Comparison of ENCODE assay signal across 19 cellular contexts in the genomic region with DNA sequence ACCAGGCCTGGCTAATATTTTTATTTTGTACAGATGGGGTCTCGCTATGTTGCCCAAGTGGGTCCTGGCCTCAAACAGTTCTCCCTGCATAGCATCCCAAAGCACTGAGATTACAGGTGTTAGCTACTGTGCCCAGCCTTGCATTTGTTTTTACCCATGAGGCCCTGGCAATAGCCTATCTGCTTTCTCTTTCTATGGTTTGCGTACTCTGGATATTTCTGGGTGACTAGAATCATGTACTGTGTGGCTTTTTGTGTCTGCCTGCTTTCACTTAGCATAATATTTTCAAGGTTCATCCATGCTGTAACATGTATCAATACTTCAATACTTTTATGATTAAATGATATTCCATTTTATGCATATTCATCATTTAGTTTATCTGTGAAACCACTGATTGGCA.
DNase-seq lines count a peak whose midpoint lies in the region; ATAC-seq and TF ChIP-seq lines count a peak whose summit lies in the region.
"Had no signal": no experiment of that assay in that cellular context is flagged by ENCODE, and none has a peak within 500 bp of the region (broad histone marks: within the 10 kb centered on the region; RNA-seq: fewer than 3 reads in every experiment).

No MANE protein-coding gene starts in this region.

- no peak overlapping the region for H2AFZ ChIP-seq in MM.1S (ENCODE audit: low read length)
- H2AFZ ChIP-seq: parathyroid adenoma had no signal

- no peak overlapping the region for H3K27ac Mint-ChIP-seq in activated T-cell treated with anti-CD3 and anti-CD28 coated beads, Interleukin-2, amount 50 U/mL, for 24 hours
- H3K27ac Mint-ChIP-seq: IgD-negative memory B cell, T-helper 17 cell had no signal

- H3K4me3 Mint-ChIP-seq in activated T-cell treated with anti-CD3 and anti-CD28 coated beads, Interleukin-2, amount 50 U/mL, for 24 hours, result no peak overlapping the region
- H3K4me3 Mint-ChIP-seq: IgD-negative memory B cell, T-helper 17 cell had no signal

- H3F3A ChIP-seq in MM.1S (ENCODE audit: insufficient read depth, low read length), result no peaks in the 10 kb centered on the region

- WGBS in transverse colon (ENCODE audit: low coverage in 1 of 2), 2 donors, result 40% methylated on average over 2 of the region's 2 CpGs; no CpG with 5 or more reads in 1 of the 2 donors

- H3K4me3 ChIP-seq in MM.1S (ENCODE audit: low read length), result no peak overlapping the region
- H3K4me3 ChIP-seq in transverse colon, result no peak overlapping the region
- H3K4me3 ChIP-seq: cardiac muscle cell, testis had no signal

- peak overlapping the region; percentile 8; the same call in 1 of the 2 replicates for H3K4me2 ChIP-seq in MM.1S (ENCODE audit: low read depth, low read length)

- DNase-seq in MM.1S (peak; percentile 10), NCI-H748 treated with DMSO at 0.1 percent for 48 hours (lab: John Stamatoyannopoulos, UW) (no peak), islet precursor cell (no peak), transverse colon (no peak)
- no peak for DNase-seq in activated T-cell treated with anti-CD3 and anti-CD28 coated beads, Interleukin-2, amount 50 U/mL, for 24 hours
- DNase-seq: activated CD4-positive, CD25-positive, alpha-beta regulatory T cell; DND-41; glutamatergic neuron; NCI-H2029; NCI-H510A; SHP77; T-helper 17 cell; testis had no signal

- intact Hi-C loops in transverse colon (cut with DNase I; ENCODE audit: low total_unique reads), result no loop called here

- no peaks in the 10 kb centered on the region for H3K9me2 ChIP-seq in MM.1S (replicated peaks; ENCODE audit: insufficient read depth, low read length)

- ATAC-seq in GM18858 (IDR thresholded peaks at IDR 0.05; ENCODE audit: unreplicated experiment) (peak; percentile 42), GM21717 (IDR thresholded peaks at IDR 0.05; ENCODE audit: unreplicated experiment) (peak; percentile 76), HG03066 (IDR thresholded peaks at IDR 0.05; ENCODE audit: low read depth, unreplicated experiment) (peak; percentile 74)
- ATAC-seq: T-helper 17 cell had no signal

- TF ChIP-seq EP300 in transverse colon (IDR thresholded peaks at IDR 0.05; ENCODE audit: low read depth), result no peak

- no peak for TF ChIP-seq CTCF in MM.1S (IDR thresholded peaks at IDR 0.05; ENCODE audit: low read length)
- TF ChIP-seq CTCF in transverse colon (IDR thresholded peaks at IDR 0.05), result no peak

- H3K4me1 ChIP-seq in MM.1S (ENCODE audit: low read length) (no peaks in the 10 kb centered on the region), transverse colon (no peaks in the 10 kb centered on the region)
- H3K4me1 ChIP-seq: parathyroid adenoma, testis had no signal

- H3K27me3 ChIP-seq in MM.1S (replicated peaks; ENCODE audit: insufficient read depth, low read length) (no peaks in the 10 kb centered on the region), transverse colon (no peaks in the 10 kb centered on the region)
- H3K27me3 ChIP-seq: cardiac muscle cell, testis had no signal

- H3K9me3 ChIP-seq in MM.1S (replicated peaks; ENCODE audit: insufficient read depth, low read length) (no peaks in the 10 kb centered on the region), transverse colon (no peaks in the 10 kb centered on the region)
- H3K9me3 ChIP-seq: testis had no signal

- H3K27ac ChIP-seq in MM.1S (ENCODE audit: low read length) (no peak overlapping the region), transverse colon (no peak overlapping the region)
- H3K27ac ChIP-seq: cardiac muscle cell, parathyroid adenoma, testis had no signal

- H4K20me1 ChIP-seq in MM.1S (ENCODE audit: insufficient read depth, low read length), result no peaks in the 10 kb centered on the region

- H3K36me3 ChIP-seq in MM.1S (replicated peaks; ENCODE audit: insufficient read depth, low read length), result no peaks in the 10 kb centered on the region
- no peaks in the 10 kb centered on the region for H3K36me3 ChIP-seq in transverse colon
- H3K36me3 ChIP-seq: cardiac muscle cell had no signal

- TF ChIP-seq POLR2A in transverse colon (IDR thresholded peaks at IDR 0.05), result no peak

- peaks cover 8% of the 10 kb centered on the region for H3K9me3 Mint-ChIP-seq in activated T-cell treated with anti-CD3 and anti-CD28 coated beads, Interleukin-2, amount 50 U/mL, for 24 hours

- H3K9ac ChIP-seq in MM.1S (ENCODE audit: low read length), result no peak overlapping the region
- H3K9ac ChIP-seq: parathyroid adenoma had no signal

- no peaks in the 10 kb centered on the region for H3K27me3 Mint-ChIP-seq in activated T-cell treated with anti-CD3 and anti-CD28 coated beads, Interleukin-2, amount 50 U/mL, for 24 hours
- H3K27me3 Mint-ChIP-seq: IgD-negative memory B cell, T-helper 17 cell had no signal

- H3K79me2 ChIP-seq in MM.1S (ENCODE audit: low read length), result no peaks in the 10 kb centered on the region
- H3K79me2 ChIP-seq: parathyroid adenoma had no signal

- in situ Hi-C loops in transverse colon (cut with MboI; ENCODE audit: low pct_ligation_motif_present in 1 of 4, low pct_unique_long_range_greater_than_20kb in 1 of 4, low sequenced_read_pairs in 3 of 4), result no loop called here

- no peaks in the 10 kb centered on the region for H3K36me3 Mint-ChIP-seq in activated T-cell treated with anti-CD3 and anti-CD28 coated beads, Interleukin-2, amount 50 U/mL, for 24 hours (ENCODE audit: low read depth)
- H3K36me3 Mint-ChIP-seq: IgD-negative memory B cell had no signal

- H3K4me1 Mint-ChIP-seq in activated T-cell treated with anti-CD3 and anti-CD28 coated beads, Interleukin-2, amount 50 U/mL, for 24 hours (ENCODE audit: low read depth), result no peaks in the 10 kb centered on the region
- H3K4me1 Mint-ChIP-seq: T-helper 17 cell had no signal
